10 cellular contexts compared by ENCODE assay signal in the genomic region with DNA sequence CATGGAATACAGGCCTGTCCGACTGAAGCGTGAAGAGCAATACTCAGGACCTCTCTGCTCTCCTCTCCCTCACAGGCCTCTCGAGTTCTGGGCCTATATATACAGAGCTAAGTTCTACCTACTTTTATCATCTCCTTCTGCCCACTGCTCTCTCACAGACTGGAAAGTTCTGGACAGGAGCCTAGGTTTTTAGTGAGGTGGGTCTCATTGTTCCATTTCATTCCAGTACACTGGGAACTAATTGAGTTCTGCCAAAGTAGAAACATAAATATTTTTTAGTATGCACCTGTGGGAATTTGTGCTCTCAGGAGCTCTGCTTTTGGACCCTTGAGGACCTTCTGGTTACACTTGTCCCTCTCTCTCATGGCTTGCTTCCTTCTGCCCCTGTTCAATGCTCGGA. TPM values are rescaled to one million over a fixed set of nuclear protein-coding genes. Genes with fewer than 3 reads are reported as not detected.
"Had no signal": no experiment of that assay in that cellular context is flagged by ENCODE, and none has a peak within 500 bp of the region (broad histone marks: within the 10 kb centered on the region; RNA-seq: fewer than 3 reads in every experiment).

A gene with protein sequence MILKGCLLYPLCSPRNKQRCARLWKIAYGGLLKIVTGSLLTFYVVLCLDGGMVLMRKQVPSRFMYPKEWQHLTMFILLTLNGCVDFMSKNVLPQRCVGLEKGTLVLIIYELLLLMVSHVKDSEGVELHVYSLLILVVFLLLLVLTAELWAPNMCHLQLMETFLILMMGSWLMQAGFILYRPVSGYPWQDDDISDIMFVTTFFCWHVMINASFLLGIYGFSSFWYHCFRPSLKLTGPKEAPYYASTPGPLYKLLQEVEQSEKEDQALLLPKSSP (minus strand): TSS at position 101 of the 400 bp plus-strand sequence. CDS start 182 bp downstream, outside the sequence.

- H3K9ac ChIP-seq: GM23248 had no signal

- H3K27ac ChIP-seq: GM23248 had no signal

- H3K4me3 ChIP-seq: GM23248, K562 had no signal

- FAIRE-seq: H54, HTR-8/SVneo, K562 had no signal

- H2AFZ ChIP-seq: GM23248 had no signal

- DNase-seq: GM23248, GOT3, H9, HCEC 1CT, IMR-90, KG1 had no signal

- ATAC-seq: K562 had no signal

- H3K4me3 Mint-ChIP-seq: H9 had no signal

RNA-seq across cellular contexts. Expression of the gene that starts here (rescaled TPM):
- total RNA-seq: GM23248, H9, HT-29, IMR-90, K562 had no signal
